In the genomic region with DNA sequence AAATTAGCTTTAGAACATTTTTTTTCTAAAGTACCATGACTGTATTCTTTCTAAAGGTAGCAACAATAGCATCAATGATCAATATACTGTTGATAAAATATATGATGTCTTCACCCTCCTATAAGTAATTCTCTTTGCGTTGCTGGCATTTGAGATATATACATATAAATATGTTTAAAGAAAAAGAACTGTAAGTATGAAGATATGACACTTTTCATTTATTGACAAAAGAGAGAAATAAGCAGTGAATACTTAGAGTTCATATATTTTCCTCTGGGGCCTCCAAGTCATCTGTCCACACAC, we compare ENCODE assay signal across 17 cellular contexts. TPM values are rescaled to one million over a fixed set of nuclear protein-coding genes. Genes with fewer than 3 reads are reported as not detected.
DNase-seq lines count a peak whose midpoint lies in the region; ATAC-seq and TF ChIP-seq lines count a peak whose summit lies in the region.
"Had no signal": no experiment of that assay in that cellular context is flagged by ENCODE, and none has a peak within 500 bp of the region (broad histone marks: within the 10 kb centered on the region; RNA-seq: fewer than 3 reads in every experiment).

No MANE protein-coding gene starts in this region.

- H3K79me2 ChIP-seq in OCI-LY7 (ENCODE audit: insufficient read depth, low read depth, low read length), result no peaks in the 10 kb centered on the region

- no peaks in the 10 kb centered on the region for H4K20me1 ChIP-seq in OCI-LY7 (ENCODE audit: insufficient read depth, low read length)

- intact Hi-C loops in activated CD8-positive, alpha-beta T cell treated with anti-CD3 and anti-CD28 coated beads for 36 hours (cut with micrococcal nuclease), result loop anchor here (5.0 kb wide), 2 partner anchors 335 to 380 kb away; no protein-coding TSS in a partner anchor
- intact Hi-C loops in OCI-LY7 (cut with micrococcal nuclease; ENCODE audit: unreplicated experiment) (loop anchor here (1.0 kb wide), 2 partner anchors 337 to 379 kb away; no protein-coding TSS in a partner anchor), upper lobe of right lung (cut with DNase I) (no loop called here)

- no peaks in the 10 kb centered on the region for H3K27me3 ChIP-seq in upper lobe of right lung
- H3K27me3 ChIP-seq: SJSA1 had no signal

- ATAC-seq in activated CD8-positive, alpha-beta T cell treated with anti-CD3 and anti-CD28 coated beads for 36 hours, result no peak
- no peak for ATAC-seq in activated CD8-positive, alpha-beta T cell treated with anti-CD3 and anti-CD28 coated beads, Interleukin-2, amount 10 ng/mL, durations not matched to agents 7 days and 5 days
- no peak for ATAC-seq in upper lobe of right lung

- H3K27ac ChIP-seq in OCI-LY7 (ENCODE audit: low read depth, low read length, poor library complexity, severe bottlenecking) (no peak overlapping the region), upper lobe of right lung (no peak overlapping the region)
- H3K27ac ChIP-seq: SJSA1 had no signal

- H3K4me3 ChIP-seq in OCI-LY7 (ENCODE audit: low read depth, low read length, poor library complexity, severe bottlenecking) (no peak overlapping the region), upper lobe of right lung (no peak overlapping the region)
- H3K4me3 ChIP-seq: SJSA1 had no signal

- no peaks in the 10 kb centered on the region for H3K36me3 Mint-ChIP-seq in activated CD8-positive, alpha-beta T cell treated with anti-CD3 and anti-CD28 coated beads for 36 hours (ENCODE audit: low read depth)
- H3K36me3 Mint-ChIP-seq in activated CD8-positive, alpha-beta T cell treated with anti-CD3 and anti-CD28 coated beads, Interleukin-2, amount 10 ng/mL, durations not matched to agents 7 days and 5 days (ENCODE audit: low read depth), result no peaks in the 10 kb centered on the region
- H3K36me3 Mint-ChIP-seq in chondrocyte (ENCODE audit: low read depth), result peaks cover 5% of the 10 kb centered on the region

- no peaks in the 10 kb centered on the region for H3K27me3 Mint-ChIP-seq in activated CD8-positive, alpha-beta T cell treated with anti-CD3 and anti-CD28 coated beads for 36 hours
- no peaks in the 10 kb centered on the region for H3K27me3 Mint-ChIP-seq in activated CD8-positive, alpha-beta T cell treated with anti-CD3 and anti-CD28 coated beads, Interleukin-2, amount 10 ng/mL, durations not matched to agents 7 days and 5 days (ENCODE audit: low read depth)
- no peaks in the 10 kb centered on the region for H3K27me3 Mint-ChIP-seq in chondrocyte (ENCODE audit: low read depth)

- no peak overlapping the region for H3K4me3 Mint-ChIP-seq in activated CD8-positive, alpha-beta T cell treated with anti-CD3 and anti-CD28 coated beads for 36 hours
- no peak overlapping the region for H3K4me3 Mint-ChIP-seq in activated CD8-positive, alpha-beta T cell treated with anti-CD3 and anti-CD28 coated beads, Interleukin-2, amount 10 ng/mL, durations not matched to agents 7 days and 5 days
- no peak overlapping the region for H3K4me3 Mint-ChIP-seq in chondrocyte (ENCODE audit: unreplicated experiment)

- H3K36me3 ChIP-seq in OCI-LY7 (ENCODE audit: insufficient read depth, low read length), result peaks cover 25% of the 10 kb centered on the region
- peaks cover 25% of the 10 kb centered on the region for H3K36me3 ChIP-seq in upper lobe of right lung
- H3K36me3 ChIP-seq: SJSA1 had no signal

- H3K4me1 ChIP-seq in OCI-LY7 (ENCODE audit: insufficient read depth, low read length, poor library complexity, severe bottlenecking) (peaks cover 5% of the 10 kb centered on the region), upper lobe of right lung (no peaks in the 10 kb centered on the region)
- H3K4me1 ChIP-seq: SJSA1 had no signal

- no peaks in the 10 kb centered on the region for H3K9me3 Mint-ChIP-seq in activated CD8-positive, alpha-beta T cell treated with anti-CD3 and anti-CD28 coated beads for 36 hours
- no peaks in the 10 kb centered on the region for H3K9me3 Mint-ChIP-seq in activated CD8-positive, alpha-beta T cell treated with anti-CD3 and anti-CD28 coated beads, Interleukin-2, amount 10 ng/mL, durations not matched to agents 7 days and 5 days (ENCODE audit: insufficient read depth)
- H3K9me3 Mint-ChIP-seq in chondrocyte (ENCODE audit: low read depth), result no peaks in the 10 kb centered on the region

- no peak for DNase-seq in activated CD8-positive, alpha-beta T cell treated with anti-CD3 and anti-CD28 coated beads for 36 hours
- no peak for DNase-seq in activated CD8-positive, alpha-beta T cell treated with anti-CD3 and anti-CD28 coated beads, Interleukin-2, amount 10 ng/mL, durations not matched to agents 7 days and 5 days
- no peak for DNase-seq in OCI-LY7 (ENCODE audit: low spot score)
- no peak for DNase-seq in chondrocyte (ENCODE audit: low spot score)
- DNase-seq in upper lobe of right lung, result no peak
- no peak for DNase-seq in mesenteric fat pad (ENCODE audit: low spot score)
- DNase-seq in SIG-M5 treated with dmso at 0.1 percent for 504 hours (lab: John Stamatoyannopoulos, UW; ENCODE audit: unreplicated experiment), result no peak
- DNase-seq in HPDE6-E6E7 (ENCODE audit: extremely low spot score), result no peak
- DNase-seq: 8988T, GF-D8, GOT3, NCI-H187 treated with DMSO at 0.1 percent for 48 hours, NCI-H2107 had no signal

- H3K9me2 ChIP-seq in OCI-LY7 (ENCODE audit: insufficient read depth, low read length), result no peaks in the 10 kb centered on the region

- no peak overlapping the region for H2AFZ ChIP-seq in OCI-LY7 (ENCODE audit: low read length)

- no TSS peak for BruUV-seq in OCI-LY7 (replicated peaks; lab: Mats Ljungman, UMichigan)

- no peak overlapping the region for H3K4me2 ChIP-seq in OCI-LY7 (ENCODE audit: low read length)

- POLR2A ChIA-PET in activated CD8-positive, alpha-beta T cell treated with anti-CD3 and anti-CD28 coated beads for 36 hours (lab: Charles Lee), result no interaction called here
- POLR2A ChIA-PET in activated CD8-positive, alpha-beta T cell treated with anti-CD3 and anti-CD28 coated beads, Interleukin-2, amount 10 ng/mL, durations not matched to agents 7 days and 5 days (lab: Charles Lee), result no interaction called here
- POLR2A ChIA-PET in OCI-LY7 (lab: Charles Lee), result no interaction called here

- H3K4me1 Mint-ChIP-seq in activated CD8-positive, alpha-beta T cell treated with anti-CD3 and anti-CD28 coated beads for 36 hours (ENCODE audit: low read depth), result peaks cover 2% of the 10 kb centered on the region
- H3K4me1 Mint-ChIP-seq in activated CD8-positive, alpha-beta T cell treated with anti-CD3 and anti-CD28 coated beads, Interleukin-2, amount 10 ng/mL, durations not matched to agents 7 days and 5 days (ENCODE audit: low read depth), result no peaks in the 10 kb centered on the region
- H3K4me1 Mint-ChIP-seq in chondrocyte (ENCODE audit: low read depth), result peaks cover 3% of the 10 kb centered on the region

- H3K27ac Mint-ChIP-seq in activated CD8-positive, alpha-beta T cell treated with anti-CD3 and anti-CD28 coated beads for 36 hours, result no peak overlapping the region
- H3K27ac Mint-ChIP-seq in activated CD8-positive, alpha-beta T cell treated with anti-CD3 and anti-CD28 coated beads, Interleukin-2, amount 10 ng/mL, durations not matched to agents 7 days and 5 days, result no peak overlapping the region
- H3K27ac Mint-ChIP-seq in chondrocyte (ENCODE audit: unreplicated experiment), result no peak overlapping the region

- H3K9me3 ChIP-seq in OCI-LY7 (ENCODE audit: low read length), result no peaks in the 10 kb centered on the region
- no peaks in the 10 kb centered on the region for H3K9me3 ChIP-seq in upper lobe of right lung
- H3K9me3 ChIP-seq: SJSA1 had no signal

- CTCF ChIA-PET in activated CD8-positive, alpha-beta T cell treated with anti-CD3 and anti-CD28 coated beads for 36 hours (lab: Charles Lee), result interaction anchor here (0.6 to 1.8 kb wide), 7 partner anchors 8 to 336 kb away, joined by 3 to 11 read pairs (median 5); no protein-coding TSS in a partner anchor
- CTCF ChIA-PET in activated CD8-positive, alpha-beta T cell treated with anti-CD3 and anti-CD28 coated beads, Interleukin-2, amount 10 ng/mL, durations not matched to agents 7 days and 5 days (lab: Charles Lee), result interaction anchor here (1.0 to 3.4 kb wide), 12 partner anchors 14 to 379 kb away, joined by 3 to 24 read pairs (median 4); no protein-coding TSS in a partner anchor
- CTCF ChIA-PET in OCI-LY7 (lab: Charles Lee; ENCODE audit: unreplicated experiment), result no interaction called here

- TF ChIP-seq CTCF in activated CD8-positive, alpha-beta T cell treated with anti-CD3 and anti-CD28 coated beads for 36 hours (IDR thresholded peaks at IDR 0.05), result peak; percentile 40
- TF ChIP-seq CTCF in OCI-LY7 (conservative IDR thresholded peaks at IDR 0.05; ENCODE audit: low read length) (peak; percentile 70; the same call in 1 of the 2 replicates), chondrocyte (IDR thresholded peaks at IDR 0.05) (peak; percentile 51), upper lobe of right lung (IDR thresholded peaks at IDR 0.05) (peak; percentile 9)

RNA-seq across cellular contexts. Expression of a gene that starts 49.4 kb away (rescaled TPM):
- total RNA-seq in activated CD8-positive, alpha-beta T cell treated with anti-CD3 and anti-CD28 coated beads for 36 hours, result not detected
- not detected for total RNA-seq in activated CD8-positive, alpha-beta T cell treated with anti-CD3 and anti-CD28 coated beads, Interleukin-2, amount 10 ng/mL, durations not matched to agents 7 days and 5 days
- total RNA-seq in OCI-LY7 (2014; rRNA removed; shearing (Covaris generic)), result not detected in 2 replicates
- total RNA-seq in OCI-LY7 (2022) (not detected in 2 replicates), chondrocyte (not detected in 3 replicates), upper lobe of right lung (not detected), mesenteric fat pad (3.6 TPM)
- total RNA-seq: MCF 10A, NCI-H460, PC-3, SJSA1 had no signal

Comparison
In these comparisons a context has a peak if more than half of its experiments do, and no peak if none do; other contexts are left out.
1. CTCF ChIP-seq: peak in every context shown above with its lines; median percentile 70 in OCI-LY7; 51 in chondrocyte; 40 in activated CD8-positive, alpha-beta T cell treated with anti-CD3 and anti-CD28 coated beads for 36 hours; 9 in upper lobe of right lung.